ENCODE assay signal across 1 cellular context in the genomic region with DNA sequence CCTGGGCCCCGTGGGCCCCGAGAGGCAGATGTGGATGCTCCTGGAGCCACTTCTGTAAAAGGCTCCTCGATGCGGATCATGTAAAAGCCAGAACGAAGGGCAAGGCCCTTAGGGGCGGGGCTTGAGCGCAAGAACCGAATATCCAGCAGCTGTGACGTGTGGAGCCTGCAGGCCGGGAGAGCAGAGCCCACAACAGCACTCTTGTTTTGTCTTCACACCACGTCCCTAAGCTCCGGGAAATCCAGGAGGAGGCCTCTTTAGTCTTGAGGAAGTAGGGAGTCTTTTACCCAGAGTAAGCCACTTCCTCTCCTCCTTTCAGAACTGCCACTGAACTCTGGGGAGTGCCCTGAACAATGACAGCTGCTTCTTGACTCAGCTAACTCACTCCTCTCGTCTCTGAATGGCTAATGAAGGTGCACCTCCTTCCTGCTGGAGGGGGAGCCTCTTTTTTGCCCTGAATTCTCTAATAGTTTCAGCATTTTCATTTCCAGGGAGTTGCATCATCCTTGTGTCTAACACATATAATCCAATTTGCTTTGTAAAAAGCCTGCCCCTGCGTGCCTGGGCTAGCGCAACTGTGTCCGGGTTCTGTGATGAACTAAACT.
TF ChIP-seq lines count a peak whose summit lies in the region.

No MANE protein-coding gene starts in this region.

TF ChIP-seq in GM12878, 131 proteins besides CTCF, POLR2A, EP300 and RAD21:
- TF ChIP-seq CEBPB (IDR thresholded peaks at IDR 0.05; ENCODE audit: borderline replicate concordance in 1 of 2, low read depth in 2 of 2, low read length in 2 of 2) (0 out of 4 replicates have a peak, but pooled peaks of 1 of the 2 experiments have one; percentile 13), IKZF2 (IDR thresholded peaks at IDR 0.05) (peak in 1 of 2 experiments; percentile 17; a peak in 2 of 4 replicates), NBN (IDR thresholded peaks at IDR 0.05) (no peak), ASH2L (IDR thresholded peaks at IDR 0.05; ENCODE audit: borderline replicate concordance, low read depth) (no peak), SPI1 (IDR thresholded peaks at IDR 0.05; ENCODE audit: borderline replicate concordance, insufficient read depth, low read depth, low read length) (peak; percentile 77), BHLHE40 (IDR thresholded peaks at IDR 0.05; ENCODE audit: borderline replicate concordance in 1 of 2, low read depth in 2 of 2, low read length in 1 of 2) (no peak), CHD1 (IDR thresholded peaks at IDR 0.05; ENCODE audit: low read depth, low read length) (no peak), POLR2AphosphoS5 (IDR thresholded peaks at IDR 0.05; ENCODE audit: low read length) (0 out of 2 replicates have a peak, but pooled peaks have one; percentile 28), PKNOX1 (IDR thresholded peaks at IDR 0.05) (peak; percentile 36), ZNF622 (IDR thresholded peaks at IDR 0.05) (no peak), MTA2 (IDR thresholded peaks at IDR 0.05; ENCODE audit: low read depth) (0 out of 2 replicates have a peak, but pooled peaks have one; percentile 11), KDM1A (IDR thresholded peaks at IDR 0.05; ENCODE audit: borderline replicate concordance) (no peak), ZSCAN29 (IDR thresholded peaks at IDR 0.05) (no peak), ETV6 (conservative IDR thresholded peaks at IDR 0.05 in 1 of 2, IDR thresholded peaks at IDR 0.05 in 1 of 2; ENCODE audit: borderline replicate concordance in 1 of 2, low read depth in 1 of 2) (0 out of 4 replicates have a peak, but pooled peaks of 1 of the 2 experiments have one; percentile 16), SKIL (IDR thresholded peaks at IDR 0.05; ENCODE audit: low read depth, poor library complexity, severe bottlenecking) (no peak), SUPT20H (IDR thresholded peaks at IDR 0.05; ENCODE audit: borderline replicate concordance, control insufficient read depth, low read depth, low read length) (no peak), DPF2 (IDR thresholded peaks at IDR 0.05) (no peak), NR2C1 (IDR thresholded peaks at IDR 0.05) (no peak), IKZF1 (conservative IDR thresholded peaks at IDR 0.05) (peak; percentile 34; the same call in 1 of the 2 replicates), RELA (IDR thresholded peaks at IDR 0.05; ENCODE audit: borderline replicate concordance, partially characterized antibody) (no peak), NFXL1 (IDR thresholded peaks at IDR 0.05; ENCODE audit: borderline replicate concordance) (no peak), MLLT1 (IDR thresholded peaks at IDR 0.05) (no peak), ATF2 (IDR thresholded peaks at IDR 0.05; ENCODE audit: low read length) (no peak), TCF12 (IDR thresholded peaks at IDR 0.05; ENCODE audit: low read depth, low read length) (0 out of 2 replicates have a peak, but pooled peaks have one; percentile 30), IRF3 (IDR thresholded peaks at IDR 0.05) (no peak)
- TF ChIP-seq, protein P1, sequence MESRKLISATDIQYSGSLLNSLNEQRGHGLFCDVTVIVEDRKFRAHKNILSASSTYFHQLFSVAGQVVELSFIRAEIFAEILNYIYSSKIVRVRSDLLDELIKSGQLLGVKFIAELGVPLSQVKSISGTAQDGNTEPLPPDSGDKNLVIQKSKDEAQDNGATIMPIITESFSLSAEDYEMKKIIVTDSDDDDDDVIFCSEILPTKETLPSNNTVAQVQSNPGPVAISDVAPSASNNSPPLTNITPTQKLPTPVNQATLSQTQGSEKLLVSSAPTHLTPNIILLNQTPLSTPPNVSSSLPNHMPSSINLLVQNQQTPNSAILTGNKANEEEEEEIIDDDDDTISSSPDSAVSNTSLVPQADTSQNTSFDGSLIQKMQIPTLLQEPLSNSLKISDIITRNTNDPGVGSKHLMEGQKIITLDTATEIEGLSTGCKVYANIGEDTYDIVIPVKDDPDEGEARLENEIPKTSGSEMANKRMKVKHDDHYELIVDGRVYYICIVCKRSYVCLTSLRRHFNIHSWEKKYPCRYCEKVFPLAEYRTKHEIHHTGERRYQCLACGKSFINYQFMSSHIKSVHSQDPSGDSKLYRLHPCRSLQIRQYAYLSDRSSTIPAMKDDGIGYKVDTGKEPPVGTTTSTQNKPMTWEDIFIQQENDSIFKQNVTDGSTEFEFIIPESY (IDR thresholded peaks at IDR 0.05), result no peak
